Comparison of ENCODE assay signal across 1 cellular context in genomic region chr20:31738729-31739549, GRCh38.
A peak's percentile ranks its signal among the peaks of the same experiment; 100 is the strongest.
TF ChIP-seq lines count a peak whose summit lies in the region.

TPX2 (plus strand) TSS chr20:31739290; CDS start chr20:31757477, 18,187 bp downstream.

TF ChIP-seq in HepG2, 621 proteins besides CTCF, POLR2A, EP300 and RAD21 (continued from another document and continues in another):
- TF ChIP-seq SP5 (CRISPR knock-in tag; IDR thresholded peaks at IDR 0.05; ENCODE audit: borderline replicate concordance, low read depth), result no peak; the same call in 1 of the 2 replicates
- TF ChIP-seq, protein P1, sequence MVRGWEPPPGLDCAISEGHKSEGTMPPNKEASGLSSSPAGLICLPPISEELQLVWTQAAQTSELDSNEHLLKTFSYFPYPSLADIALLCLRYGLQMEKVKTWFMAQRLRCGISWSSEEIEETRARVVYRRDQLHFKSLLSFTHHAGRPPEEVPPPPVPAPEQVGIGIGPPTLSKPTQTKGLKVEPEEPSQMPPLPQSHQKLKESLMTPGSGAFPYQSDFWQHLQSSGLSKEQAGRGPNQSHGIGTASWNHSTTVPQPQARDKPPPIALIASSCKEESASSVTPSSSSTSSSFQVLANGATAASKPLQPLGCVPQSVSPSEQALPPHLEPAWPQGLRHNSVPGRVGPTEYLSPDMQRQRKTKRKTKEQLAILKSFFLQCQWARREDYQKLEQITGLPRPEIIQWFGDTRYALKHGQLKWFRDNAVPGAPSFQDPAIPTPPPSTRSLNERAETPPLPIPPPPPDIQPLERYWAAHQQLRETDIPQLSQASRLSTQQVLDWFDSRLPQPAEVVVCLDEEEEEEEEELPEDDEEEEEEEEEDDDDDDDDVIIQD (CRISPR knock-in tag; IDR thresholded peaks at IDR 0.05; ENCODE audit: low read depth), result peak; percentile 79
- peak; percentile 97 for TF ChIP-seq MXI1 (IDR thresholded peaks at IDR 0.05; ENCODE audit: borderline replicate concordance, low read depth, low read length)
- TF ChIP-seq CHD4 (IDR thresholded peaks at IDR 0.05; ENCODE audit: borderline replicate concordance, low read length), result no peak
- no peak for TF ChIP-seq TCF7 (IDR thresholded peaks at IDR 0.05; ENCODE audit: low read depth)
- TF ChIP-seq ZNF614 (CRISPR knock-in tag; IDR thresholded peaks at IDR 0.05; ENCODE audit: borderline replicate concordance), result peak; percentile 96
- TF ChIP-seq, protein P2, sequence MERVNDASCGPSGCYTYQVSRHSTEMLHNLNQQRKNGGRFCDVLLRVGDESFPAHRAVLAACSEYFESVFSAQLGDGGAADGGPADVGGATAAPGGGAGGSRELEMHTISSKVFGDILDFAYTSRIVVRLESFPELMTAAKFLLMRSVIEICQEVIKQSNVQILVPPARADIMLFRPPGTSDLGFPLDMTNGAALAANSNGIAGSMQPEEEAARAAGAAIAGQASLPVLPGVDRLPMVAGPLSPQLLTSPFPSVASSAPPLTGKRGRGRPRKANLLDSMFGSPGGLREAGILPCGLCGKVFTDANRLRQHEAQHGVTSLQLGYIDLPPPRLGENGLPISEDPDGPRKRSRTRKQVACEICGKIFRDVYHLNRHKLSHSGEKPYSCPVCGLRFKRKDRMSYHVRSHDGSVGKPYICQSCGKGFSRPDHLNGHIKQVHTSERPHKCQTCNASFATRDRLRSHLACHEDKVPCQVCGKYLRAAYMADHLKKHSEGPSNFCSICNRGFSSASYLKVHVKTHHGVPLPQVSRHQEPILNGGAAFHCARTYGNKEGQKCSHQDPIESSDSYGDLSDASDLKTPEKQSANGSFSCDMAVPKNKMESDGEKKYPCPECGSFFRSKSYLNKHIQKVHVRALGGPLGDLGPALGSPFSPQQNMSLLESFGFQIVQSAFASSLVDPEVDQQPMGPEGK (CRISPR knock-in tag; IDR thresholded peaks at IDR 0.05), result peak; percentile 25; the same call in 1 of the 2 replicates
- no peak for TF ChIP-seq RFX3 (CRISPR knock-in tag; IDR thresholded peaks at IDR 0.05)
- no peak; the same call in 1 of the 2 replicates for TF ChIP-seq RNF2 (conservative IDR thresholded peaks at IDR 0.05; ENCODE audit: low read depth)
- TF ChIP-seq ESRRA (CRISPR knock-in tag; IDR thresholded peaks at IDR 0.05; ENCODE audit: low read depth), result peak; percentile 84
- peak; percentile 88 for TF ChIP-seq GMEB1 (CRISPR knock-in tag; IDR thresholded peaks at IDR 0.05; ENCODE audit: borderline replicate concordance)
- TF ChIP-seq ZNF775 (CRISPR knock-in tag; IDR thresholded peaks at IDR 0.05; ENCODE audit: borderline replicate concordance), result no peak; the same call in 1 of the 2 replicates
- TF ChIP-seq GATAD2A (CRISPR knock-in tag; IDR thresholded peaks at IDR 0.05), result peak; percentile 47; the same call in 1 of the 2 replicates
- peak; percentile 53 for TF ChIP-seq ZNF12 (CRISPR knock-in tag; IDR thresholded peaks at IDR 0.05)
- peak; percentile 75 for TF ChIP-seq ERF (CRISPR knock-in tag; IDR thresholded peaks at IDR 0.05)
- TF ChIP-seq ZNF737 (CRISPR knock-in tag; IDR thresholded peaks at IDR 0.05; ENCODE audit: borderline replicate concordance), result no peak
- TF ChIP-seq, protein P3, sequence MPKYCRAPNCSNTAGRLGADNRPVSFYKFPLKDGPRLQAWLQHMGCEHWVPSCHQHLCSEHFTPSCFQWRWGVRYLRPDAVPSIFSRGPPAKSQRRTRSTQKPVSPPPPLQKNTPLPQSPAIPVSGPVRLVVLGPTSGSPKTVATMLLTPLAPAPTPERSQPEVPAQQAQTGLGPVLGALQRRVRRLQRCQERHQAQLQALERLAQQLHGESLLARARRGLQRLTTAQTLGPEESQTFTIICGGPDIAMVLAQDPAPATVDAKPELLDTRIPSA (CRISPR knock-in tag; IDR thresholded peaks at IDR 0.05; ENCODE audit: borderline replicate concordance), result peak; percentile 29; the same call in 1 of the 2 replicates
- TF ChIP-seq, protein P4, sequence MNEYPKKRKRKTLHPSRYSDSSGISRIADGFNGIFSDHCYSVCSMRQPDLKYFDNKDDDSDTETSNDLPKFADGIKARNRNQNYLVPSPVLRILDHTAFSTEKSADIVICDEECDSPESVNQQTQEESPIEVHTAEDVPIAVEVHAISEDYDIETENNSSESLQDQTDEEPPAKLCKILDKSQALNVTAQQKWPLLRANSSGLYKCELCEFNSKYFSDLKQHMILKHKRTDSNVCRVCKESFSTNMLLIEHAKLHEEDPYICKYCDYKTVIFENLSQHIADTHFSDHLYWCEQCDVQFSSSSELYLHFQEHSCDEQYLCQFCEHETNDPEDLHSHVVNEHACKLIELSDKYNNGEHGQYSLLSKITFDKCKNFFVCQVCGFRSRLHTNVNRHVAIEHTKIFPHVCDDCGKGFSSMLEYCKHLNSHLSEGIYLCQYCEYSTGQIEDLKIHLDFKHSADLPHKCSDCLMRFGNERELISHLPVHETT (CRISPR knock-in tag; conservative IDR thresholded peaks at IDR 0.05), result peak; percentile 52; the same call in 1 of the 2 replicates
- 0 out of 2 replicates have a peak, but pooled peaks have one; percentile 58 for TF ChIP-seq MTERF4 (CRISPR knock-in tag; IDR thresholded peaks at IDR 0.05)
- TF ChIP-seq NCOA1 (CRISPR knock-in tag; IDR thresholded peaks at IDR 0.05), result peak; percentile 46; the same call in 1 of the 2 replicates
- TF ChIP-seq ZNF674 (CRISPR knock-in tag; IDR thresholded peaks at IDR 0.05; ENCODE audit: low read depth), result peak; percentile 78; the same call in 1 of the 2 replicates
- TF ChIP-seq NR1H2 (CRISPR knock-in tag; IDR thresholded peaks at IDR 0.05; ENCODE audit: borderline replicate concordance, low read depth), result no peak; the same call in 1 of the 2 replicates
- TF ChIP-seq SOX5 (CRISPR knock-in tag; IDR thresholded peaks at IDR 0.05; ENCODE audit: borderline replicate concordance), result peak; percentile 5; the same call in 1 of the 2 replicates
- no peak for TF ChIP-seq TEAD2 (CRISPR knock-in tag; IDR thresholded peaks at IDR 0.05)
- no peak for TF ChIP-seq ZNF17 (CRISPR knock-in tag; IDR thresholded peaks at IDR 0.05)
- peak; percentile 100 for TF ChIP-seq KMT2A (CRISPR knock-in tag; IDR thresholded peaks at IDR 0.05)
- TF ChIP-seq NFAT5 (CRISPR knock-in tag; IDR thresholded peaks at IDR 0.05), result peak; percentile 45; the same call in 1 of the 2 replicates
- peak; percentile 22; the same call in 1 of the 2 replicates for TF ChIP-seq MIXL1 (CRISPR knock-in tag; IDR thresholded peaks at IDR 0.05)
- peak; percentile 66; the same call in 1 of the 2 replicates for TF ChIP-seq ZNF724P (CRISPR knock-in tag; IDR thresholded peaks at IDR 0.05; ENCODE audit: borderline replicate concordance)
- peak; percentile 98 for TF ChIP-seq ZNF556 (CRISPR knock-in tag; IDR thresholded peaks at IDR 0.05; ENCODE audit: borderline replicate concordance)
- TF ChIP-seq CHD2 (IDR thresholded peaks at IDR 0.05; ENCODE audit: low read depth, low read length), result peak; percentile 70; the same call in 1 of the 2 replicates
- TF ChIP-seq ZNF362 (CRISPR knock-in tag; IDR thresholded peaks at IDR 0.05; ENCODE audit: borderline replicate concordance), result peak; percentile 70
- TF ChIP-seq ZMYM4 (CRISPR knock-in tag; IDR thresholded peaks at IDR 0.05), result peak; percentile 93
- peak; percentile 98 for TF ChIP-seq CCDC6 (CRISPR knock-in tag; IDR thresholded peaks at IDR 0.05)
- TF ChIP-seq KDM5B (CRISPR knock-in tag; IDR thresholded peaks at IDR 0.05; ENCODE audit: borderline replicate concordance), result peak; percentile 95
- peak; percentile 24 for TF ChIP-seq ZNF44 (CRISPR knock-in tag; IDR thresholded peaks at IDR 0.05)
- TF ChIP-seq ZNF562 (CRISPR knock-in tag; IDR thresholded peaks at IDR 0.05; ENCODE audit: borderline replicate concordance), result no peak
- TF ChIP-seq TRIM24 (CRISPR knock-in tag; IDR thresholded peaks at IDR 0.05), result no peak
- TF ChIP-seq SNAPC2 (CRISPR knock-in tag; IDR thresholded peaks at IDR 0.05), result peak; percentile 99
- TF ChIP-seq, protein P5, sequence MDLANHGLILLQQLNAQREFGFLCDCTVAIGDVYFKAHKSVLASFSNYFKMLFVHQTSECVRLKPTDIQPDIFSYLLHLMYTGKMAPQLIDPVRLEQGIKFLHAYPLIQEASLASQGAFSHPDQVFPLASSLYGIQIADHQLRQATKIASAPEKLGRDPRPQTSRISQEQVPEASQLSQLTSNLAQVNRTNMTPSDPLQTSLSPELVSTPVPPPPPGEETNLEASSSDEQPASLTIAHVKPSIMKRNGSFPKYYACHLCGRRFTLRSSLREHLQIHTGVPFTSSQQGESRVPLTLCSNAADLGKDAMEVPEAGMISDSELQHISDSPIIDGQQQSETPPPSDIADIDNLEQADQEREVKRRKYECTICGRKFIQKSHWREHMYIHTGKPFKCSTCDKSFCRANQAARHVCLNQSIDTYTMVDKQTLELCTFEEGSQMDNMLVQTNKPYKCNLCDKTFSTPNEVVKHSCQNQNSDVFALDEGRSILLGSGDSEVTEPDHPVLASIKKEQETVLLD (CRISPR knock-in tag; IDR thresholded peaks at IDR 0.05; ENCODE audit: low read depth), result peak; percentile 93
- TF ChIP-seq ZNF780A (CRISPR knock-in tag; IDR thresholded peaks at IDR 0.05), result peak; percentile 91
- TF ChIP-seq ZNF567 (CRISPR knock-in tag; IDR thresholded peaks at IDR 0.05; ENCODE audit: borderline replicate concordance), result no peak; the same call in 1 of the 2 replicates
- TF ChIP-seq NCOA2 (CRISPR knock-in tag; IDR thresholded peaks at IDR 0.05), result peak; percentile 37
- TF ChIP-seq NFKB2 (CRISPR knock-in tag; IDR thresholded peaks at IDR 0.05; ENCODE audit: borderline replicate concordance), result peak; percentile 98; the same call in 1 of the 2 replicates
- peak; percentile 90; the same call in 1 of the 2 replicates for TF ChIP-seq ZNF607 (CRISPR knock-in tag; IDR thresholded peaks at IDR 0.05; ENCODE audit: borderline replicate concordance)
- peak; percentile 86 for TF ChIP-seq TSC22D2 (CRISPR knock-in tag; IDR thresholded peaks at IDR 0.05; ENCODE audit: borderline replicate concordance)
- TF ChIP-seq JUNB (CRISPR knock-in tag; IDR thresholded peaks at IDR 0.05; ENCODE audit: borderline replicate concordance), result peak; percentile 94
- no peak for TF ChIP-seq U2AF2 (IDR thresholded peaks at IDR 0.05; ENCODE audit: low read depth, low read length)
- peak; percentile 95; the same call in 1 of the 2 replicates for TF ChIP-seq ZNF747 (CRISPR knock-in tag; IDR thresholded peaks at IDR 0.05; ENCODE audit: borderline replicate concordance)
- TF ChIP-seq MTF2 (CRISPR knock-in tag; IDR thresholded peaks at IDR 0.05; ENCODE audit: borderline replicate concordance), result 0 out of 2 replicates have a peak, but pooled peaks have one; percentile 83
- no peak for TF ChIP-seq HDAC6 (IDR thresholded peaks at IDR 0.05; ENCODE audit: low read depth, low read length)
- peak; percentile 93; the same call in 1 of the 2 replicates for TF ChIP-seq HOXD1 (CRISPR knock-in tag; IDR thresholded peaks at IDR 0.05)
